In the genomic region with DNA sequence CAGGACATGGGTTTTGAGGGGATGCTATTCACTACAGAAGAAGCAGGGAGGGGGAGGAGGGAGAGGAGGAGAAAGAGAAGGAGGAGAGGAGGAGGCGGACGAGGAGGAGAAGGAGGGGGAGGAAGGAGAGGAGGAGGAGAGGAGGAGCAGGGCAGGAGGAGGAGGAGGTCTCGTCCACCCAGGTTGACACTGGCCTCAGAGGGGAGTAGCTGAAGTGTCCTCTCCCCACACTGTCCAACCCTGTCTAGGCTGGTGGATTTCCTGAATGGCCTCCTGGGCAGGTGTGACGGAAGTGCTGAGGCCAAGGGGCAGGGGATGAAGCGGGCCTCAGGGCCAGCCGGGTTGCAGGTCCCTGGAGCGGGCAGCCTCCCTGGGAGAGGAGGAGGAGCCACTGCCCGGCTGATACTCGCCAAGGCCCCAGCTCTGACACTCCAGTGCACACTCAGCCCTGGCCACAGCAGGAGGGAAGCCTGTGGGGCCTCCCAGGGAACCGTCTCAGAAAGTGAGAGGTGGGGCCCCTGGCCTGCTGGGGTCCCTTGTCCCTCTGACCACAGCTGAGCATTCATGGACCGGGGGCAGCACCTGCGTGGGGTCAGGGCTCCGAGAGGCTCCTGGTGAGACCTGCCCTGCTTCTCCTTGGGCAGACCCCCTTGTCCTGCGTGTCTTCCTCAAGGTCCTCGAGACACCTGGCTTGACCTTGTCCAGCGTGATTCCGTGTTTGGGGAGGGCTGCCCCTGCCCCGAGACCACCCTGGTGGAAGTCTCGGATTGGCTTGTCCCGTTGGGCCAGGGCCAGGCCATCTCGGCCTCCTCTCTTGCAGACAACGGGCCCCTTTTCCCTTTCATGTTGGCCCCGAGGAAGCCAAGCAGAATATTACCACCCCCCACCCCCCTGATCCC, we compare ENCODE assay signal across 1 cellular context.
TF ChIP-seq lines count a peak whose summit lies in the region.

No MANE protein-coding gene starts in this region.

TF ChIP-seq in HepG2, 621 proteins besides CTCF, POLR2A, EP300 and RAD21 (continued from another document and continues in another):
- TF ChIP-seq, protein P1, sequence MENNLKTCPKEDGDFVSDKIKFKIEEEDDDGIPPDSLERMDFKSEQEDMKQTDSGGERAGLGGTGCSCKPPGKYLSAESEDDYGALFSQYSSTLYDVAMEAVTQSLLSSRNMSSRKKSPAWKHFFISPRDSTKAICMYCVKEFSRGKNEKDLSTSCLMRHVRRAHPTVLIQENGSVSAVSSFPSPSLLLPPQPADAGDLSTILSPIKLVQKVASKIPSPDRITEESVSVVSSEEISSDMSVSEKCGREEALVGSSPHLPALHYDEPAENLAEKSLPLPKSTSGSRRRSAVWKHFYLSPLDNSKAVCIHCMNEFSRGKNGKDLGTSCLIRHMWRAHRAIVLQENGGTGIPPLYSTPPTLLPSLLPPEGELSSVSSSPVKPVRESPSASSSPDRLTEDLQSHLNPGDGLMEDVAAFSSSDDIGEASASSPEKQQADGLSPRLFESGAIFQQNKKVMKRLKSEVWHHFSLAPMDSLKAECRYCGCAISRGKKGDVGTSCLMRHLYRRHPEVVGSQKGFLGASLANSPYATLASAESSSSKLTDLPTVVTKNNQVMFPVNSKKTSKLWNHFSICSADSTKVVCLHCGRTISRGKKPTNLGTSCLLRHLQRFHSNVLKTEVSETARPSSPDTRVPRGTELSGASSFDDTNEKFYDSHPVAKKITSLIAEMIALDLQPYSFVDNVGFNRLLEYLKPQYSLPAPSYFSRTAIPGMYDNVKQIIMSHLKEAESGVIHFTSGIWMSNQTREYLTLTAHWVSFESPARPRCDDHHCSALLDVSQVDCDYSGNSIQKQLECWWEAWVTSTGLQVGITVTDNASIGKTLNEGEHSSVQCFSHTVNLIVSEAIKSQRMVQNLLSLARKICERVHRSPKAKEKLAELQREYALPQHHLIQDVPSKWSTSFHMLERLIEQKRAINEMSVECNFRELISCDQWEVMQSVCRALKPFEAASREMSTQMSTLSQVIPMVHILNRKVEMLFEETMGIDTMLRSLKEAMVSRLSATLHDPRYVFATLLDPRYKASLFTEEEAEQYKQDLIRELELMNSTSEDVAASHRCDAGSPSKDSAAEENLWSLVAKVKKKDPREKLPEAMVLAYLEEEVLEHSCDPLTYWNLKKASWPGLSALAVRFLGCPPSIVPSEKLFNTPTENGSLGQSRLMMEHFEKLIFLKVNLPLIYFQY (CRISPR knock-in tag; IDR thresholded peaks at IDR 0.05; ENCODE audit: borderline replicate concordance), result no peak
- TF ChIP-seq CENPX (CRISPR knock-in tag; IDR thresholded peaks at IDR 0.05) (no peak), KLF12 (CRISPR knock-in tag; IDR thresholded peaks at IDR 0.05; ENCODE audit: borderline replicate concordance) (no peak), SMAD1 (CRISPR knock-in tag; IDR thresholded peaks at IDR 0.05; ENCODE audit: borderline replicate concordance, low read depth) (0 out of 2 replicates have a peak, but pooled peaks have one; percentile 37), HNRNPUL1 (IDR thresholded peaks at IDR 0.05; ENCODE audit: low read depth, low read length) (no peak), ZNF589 (CRISPR knock-in tag; conservative IDR thresholded peaks at IDR 0.05) (no peak), RFX3 (CRISPR knock-in tag; IDR thresholded peaks at IDR 0.05) (no peak), SP2 (CRISPR knock-in tag; IDR thresholded peaks at IDR 0.05) (no peak), HNRNPH1 (optimal IDR thresholded peaks at IDR 0.05; ENCODE audit: low read depth, low read length) (no peak), ZNF3 (CRISPR knock-in tag; IDR thresholded peaks at IDR 0.05) (no peak), CC2D1A (CRISPR knock-in tag; IDR thresholded peaks at IDR 0.05) (no peak), ZNF274 (CRISPR knock-in tag; IDR thresholded peaks at IDR 0.05) (no peak), SOX5 (CRISPR knock-in tag; IDR thresholded peaks at IDR 0.05; ENCODE audit: borderline replicate concordance) (no peak), ZSCAN22 (CRISPR knock-in tag; IDR thresholded peaks at IDR 0.05) (no peak), RXRB (CRISPR knock-in tag; IDR thresholded peaks at IDR 0.05; ENCODE audit: borderline replicate concordance) (peak; percentile 58; the same call in 1 of the 2 replicates), ZNF678 (CRISPR knock-in tag; IDR thresholded peaks at IDR 0.05) (no peak), HMGA1 (CRISPR knock-in tag; conservative IDR thresholded peaks at IDR 0.05) (no peak), ZNF614 (CRISPR knock-in tag; IDR thresholded peaks at IDR 0.05; ENCODE audit: borderline replicate concordance) (0 out of 2 replicates have a peak, but pooled peaks have one; percentile 20), ZNF296 (CRISPR knock-in tag; conservative IDR thresholded peaks at IDR 0.05) (peak; percentile 89), ZFAT (CRISPR knock-in tag; conservative IDR thresholded peaks at IDR 0.05) (no peak), PLRG1 (conservative IDR thresholded peaks at IDR 0.05) (no peak), MAF1 (CRISPR knock-in tag; IDR thresholded peaks at IDR 0.05; ENCODE audit: borderline replicate concordance) (no peak), SMAD3 (CRISPR knock-in tag; IDR thresholded peaks at IDR 0.05) (no peak), FOXO1 (CRISPR knock-in tag; IDR thresholded peaks at IDR 0.05) (no peak), SP140L (CRISPR knock-in tag; IDR thresholded peaks at IDR 0.05; ENCODE audit: borderline replicate concordance) (no peak), MBNL3 (CRISPR knock-in tag; conservative IDR thresholded peaks at IDR 0.05) (no peak)
- TF ChIP-seq, protein P2, sequence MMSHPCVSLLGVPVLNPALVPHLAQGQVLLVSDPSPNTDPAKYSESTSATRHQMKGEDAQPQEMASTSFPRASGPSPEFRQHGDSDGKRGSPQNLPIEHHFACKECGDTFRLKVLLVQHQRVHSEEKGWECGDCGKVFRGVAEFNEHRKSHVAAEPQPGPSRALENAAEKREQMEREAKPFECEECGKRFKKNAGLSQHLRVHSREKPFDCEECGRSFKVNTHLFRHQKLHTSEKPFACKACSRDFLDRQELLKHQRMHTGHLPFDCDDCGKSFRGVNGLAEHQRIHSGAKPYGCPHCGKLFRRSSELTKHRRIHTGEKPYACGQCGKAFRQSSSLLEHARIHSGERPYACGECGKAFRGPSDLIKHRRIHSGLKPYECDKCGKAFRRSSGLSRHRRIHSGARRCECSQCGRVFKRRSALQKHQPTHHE (CRISPR knock-in tag; IDR thresholded peaks at IDR 0.05; ENCODE audit: borderline replicate concordance), result no peak
- TF ChIP-seq, protein P3, sequence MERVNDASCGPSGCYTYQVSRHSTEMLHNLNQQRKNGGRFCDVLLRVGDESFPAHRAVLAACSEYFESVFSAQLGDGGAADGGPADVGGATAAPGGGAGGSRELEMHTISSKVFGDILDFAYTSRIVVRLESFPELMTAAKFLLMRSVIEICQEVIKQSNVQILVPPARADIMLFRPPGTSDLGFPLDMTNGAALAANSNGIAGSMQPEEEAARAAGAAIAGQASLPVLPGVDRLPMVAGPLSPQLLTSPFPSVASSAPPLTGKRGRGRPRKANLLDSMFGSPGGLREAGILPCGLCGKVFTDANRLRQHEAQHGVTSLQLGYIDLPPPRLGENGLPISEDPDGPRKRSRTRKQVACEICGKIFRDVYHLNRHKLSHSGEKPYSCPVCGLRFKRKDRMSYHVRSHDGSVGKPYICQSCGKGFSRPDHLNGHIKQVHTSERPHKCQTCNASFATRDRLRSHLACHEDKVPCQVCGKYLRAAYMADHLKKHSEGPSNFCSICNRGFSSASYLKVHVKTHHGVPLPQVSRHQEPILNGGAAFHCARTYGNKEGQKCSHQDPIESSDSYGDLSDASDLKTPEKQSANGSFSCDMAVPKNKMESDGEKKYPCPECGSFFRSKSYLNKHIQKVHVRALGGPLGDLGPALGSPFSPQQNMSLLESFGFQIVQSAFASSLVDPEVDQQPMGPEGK (CRISPR knock-in tag; IDR thresholded peaks at IDR 0.05), result peak; percentile 13; the same call in 1 of the 2 replicates
- TF ChIP-seq, protein P4, sequence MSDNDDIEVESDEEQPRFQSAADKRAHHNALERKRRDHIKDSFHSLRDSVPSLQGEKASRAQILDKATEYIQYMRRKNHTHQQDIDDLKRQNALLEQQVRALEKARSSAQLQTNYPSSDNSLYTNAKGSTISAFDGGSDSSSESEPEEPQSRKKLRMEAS (IDR thresholded peaks at IDR 0.05), result peak; percentile 55; the same call in 1 of the 2 replicates
- TF ChIP-seq, protein P5, sequence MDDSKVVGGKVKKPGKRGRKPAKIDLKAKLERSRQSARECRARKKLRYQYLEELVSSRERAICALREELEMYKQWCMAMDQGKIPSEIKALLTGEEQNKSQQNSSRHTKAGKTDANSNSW (CRISPR knock-in tag; IDR thresholded peaks at IDR 0.05; ENCODE audit: borderline replicate concordance), result no peak
- TF ChIP-seq, protein P6, sequence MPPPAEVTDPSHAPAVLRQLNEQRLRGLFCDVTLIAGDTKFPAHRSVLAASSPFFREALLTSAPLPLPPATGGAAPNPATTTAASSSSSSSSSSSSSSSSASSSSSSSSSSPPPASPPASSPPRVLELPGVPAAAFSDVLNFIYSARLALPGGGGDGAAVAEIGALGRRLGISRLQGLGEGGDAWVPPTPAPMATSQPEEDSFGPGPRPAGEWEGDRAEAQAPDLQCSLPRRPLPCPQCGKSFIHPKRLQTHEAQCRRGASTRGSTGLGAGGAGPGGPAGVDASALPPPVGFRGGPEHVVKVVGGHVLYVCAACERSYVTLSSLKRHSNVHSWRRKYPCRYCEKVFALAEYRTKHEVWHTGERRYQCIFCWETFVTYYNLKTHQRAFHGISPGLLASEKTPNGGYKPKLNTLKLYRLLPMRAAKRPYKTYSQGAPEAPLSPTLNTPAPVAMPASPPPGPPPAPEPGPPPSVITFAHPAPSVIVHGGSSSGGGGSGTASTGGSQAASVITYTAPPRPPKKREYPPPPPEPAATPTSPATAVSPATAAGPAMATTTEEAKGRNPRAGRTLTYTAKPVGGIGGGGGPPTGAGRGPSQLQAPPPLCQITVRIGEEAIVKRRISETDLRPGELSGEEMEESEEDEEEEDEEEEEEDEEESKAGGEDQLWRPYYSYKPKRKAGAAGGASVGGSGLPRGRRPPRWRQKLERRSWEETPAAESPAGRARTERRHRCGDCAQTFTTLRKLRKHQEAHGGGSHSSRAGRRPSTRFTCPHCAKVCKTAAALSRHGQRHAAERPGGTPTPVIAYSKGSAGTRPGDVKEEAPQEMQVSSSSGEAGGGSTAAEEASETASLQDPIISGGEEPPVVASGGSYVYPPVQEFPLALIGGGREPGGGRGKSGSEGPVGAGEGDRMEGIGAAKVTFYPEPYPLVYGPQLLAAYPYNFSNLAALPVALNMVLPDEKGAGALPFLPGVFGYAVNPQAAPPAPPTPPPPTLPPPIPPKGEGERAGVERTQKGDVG (CRISPR knock-in tag; IDR thresholded peaks at IDR 0.05; ENCODE audit: borderline replicate concordance), result 0 out of 2 replicates have a peak, but pooled peaks have one; percentile 27
- TF ChIP-seq, protein P7, sequence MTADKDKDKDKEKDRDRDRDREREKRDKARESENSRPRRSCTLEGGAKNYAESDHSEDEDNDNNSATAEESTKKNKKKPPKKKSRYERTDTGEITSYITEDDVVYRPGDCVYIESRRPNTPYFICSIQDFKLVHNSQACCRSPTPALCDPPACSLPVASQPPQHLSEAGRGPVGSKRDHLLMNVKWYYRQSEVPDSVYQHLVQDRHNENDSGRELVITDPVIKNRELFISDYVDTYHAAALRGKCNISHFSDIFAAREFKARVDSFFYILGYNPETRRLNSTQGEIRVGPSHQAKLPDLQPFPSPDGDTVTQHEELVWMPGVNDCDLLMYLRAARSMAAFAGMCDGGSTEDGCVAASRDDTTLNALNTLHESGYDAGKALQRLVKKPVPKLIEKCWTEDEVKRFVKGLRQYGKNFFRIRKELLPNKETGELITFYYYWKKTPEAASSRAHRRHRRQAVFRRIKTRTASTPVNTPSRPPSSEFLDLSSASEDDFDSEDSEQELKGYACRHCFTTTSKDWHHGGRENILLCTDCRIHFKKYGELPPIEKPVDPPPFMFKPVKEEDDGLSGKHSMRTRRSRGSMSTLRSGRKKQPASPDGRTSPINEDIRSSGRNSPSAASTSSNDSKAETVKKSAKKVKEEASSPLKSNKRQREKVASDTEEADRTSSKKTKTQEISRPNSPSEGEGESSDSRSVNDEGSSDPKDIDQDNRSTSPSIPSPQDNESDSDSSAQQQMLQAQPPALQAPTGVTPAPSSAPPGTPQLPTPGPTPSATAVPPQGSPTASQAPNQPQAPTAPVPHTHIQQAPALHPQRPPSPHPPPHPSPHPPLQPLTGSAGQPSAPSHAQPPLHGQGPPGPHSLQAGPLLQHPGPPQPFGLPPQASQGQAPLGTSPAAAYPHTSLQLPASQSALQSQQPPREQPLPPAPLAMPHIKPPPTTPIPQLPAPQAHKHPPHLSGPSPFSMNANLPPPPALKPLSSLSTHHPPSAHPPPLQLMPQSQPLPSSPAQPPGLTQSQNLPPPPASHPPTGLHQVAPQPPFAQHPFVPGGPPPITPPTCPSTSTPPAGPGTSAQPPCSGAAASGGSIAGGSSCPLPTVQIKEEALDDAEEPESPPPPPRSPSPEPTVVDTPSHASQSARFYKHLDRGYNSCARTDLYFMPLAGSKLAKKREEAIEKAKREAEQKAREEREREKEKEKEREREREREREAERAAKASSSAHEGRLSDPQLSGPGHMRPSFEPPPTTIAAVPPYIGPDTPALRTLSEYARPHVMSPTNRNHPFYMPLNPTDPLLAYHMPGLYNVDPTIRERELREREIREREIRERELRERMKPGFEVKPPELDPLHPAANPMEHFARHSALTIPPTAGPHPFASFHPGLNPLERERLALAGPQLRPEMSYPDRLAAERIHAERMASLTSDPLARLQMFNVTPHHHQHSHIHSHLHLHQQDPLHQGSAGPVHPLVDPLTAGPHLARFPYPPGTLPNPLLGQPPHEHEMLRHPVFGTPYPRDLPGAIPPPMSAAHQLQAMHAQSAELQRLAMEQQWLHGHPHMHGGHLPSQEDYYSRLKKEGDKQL (CRISPR knock-in tag; IDR thresholded peaks at IDR 0.05; ENCODE audit: low read depth), result no peak
- TF ChIP-seq, protein P8, sequence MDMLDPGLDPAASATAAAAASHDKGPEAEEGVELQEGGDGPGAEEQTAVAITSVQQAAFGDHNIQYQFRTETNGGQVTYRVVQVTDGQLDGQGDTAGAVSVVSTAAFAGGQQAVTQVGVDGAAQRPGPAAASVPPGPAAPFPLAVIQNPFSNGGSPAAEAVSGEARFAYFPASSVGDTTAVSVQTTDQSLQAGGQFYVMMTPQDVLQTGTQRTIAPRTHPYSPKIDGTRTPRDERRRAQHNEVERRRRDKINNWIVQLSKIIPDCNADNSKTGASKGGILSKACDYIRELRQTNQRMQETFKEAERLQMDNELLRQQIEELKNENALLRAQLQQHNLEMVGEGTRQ (IDR thresholded peaks at IDR 0.05; ENCODE audit: low read depth, low read length), result no peak
- TF ChIP-seq, protein P8 (CRISPR knock-in tag; IDR thresholded peaks at IDR 0.05; ENCODE audit: borderline replicate concordance), result no peak; the same call in 1 of the 2 replicates
- TF ChIP-seq, protein P9, sequence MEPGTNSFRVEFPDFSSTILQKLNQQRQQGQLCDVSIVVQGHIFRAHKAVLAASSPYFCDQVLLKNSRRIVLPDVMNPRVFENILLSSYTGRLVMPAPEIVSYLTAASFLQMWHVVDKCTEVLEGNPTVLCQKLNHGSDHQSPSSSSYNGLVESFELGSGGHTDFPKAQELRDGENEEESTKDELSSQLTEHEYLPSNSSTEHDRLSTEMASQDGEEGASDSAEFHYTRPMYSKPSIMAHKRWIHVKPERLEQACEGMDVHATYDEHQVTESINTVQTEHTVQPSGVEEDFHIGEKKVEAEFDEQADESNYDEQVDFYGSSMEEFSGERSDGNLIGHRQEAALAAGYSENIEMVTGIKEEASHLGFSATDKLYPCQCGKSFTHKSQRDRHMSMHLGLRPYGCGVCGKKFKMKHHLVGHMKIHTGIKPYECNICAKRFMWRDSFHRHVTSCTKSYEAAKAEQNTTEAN (CRISPR knock-in tag; conservative IDR thresholded peaks at IDR 0.05), result no peak
